In genomic region chr5:143245929-143246561, GRCh38 we compare ENCODE assay signal across 1 cellular context.
TF ChIP-seq lines count a peak whose summit lies in the region.

No MANE protein-coding gene starts in this region.

TF ChIP-seq in IMR-90, 13 proteins besides CTCF, POLR2A, EP300 and RAD21 (continued from another document):
- no peak for TF ChIP-seq MXI1 (IDR thresholded peaks at IDR 0.05; ENCODE audit: borderline replicate concordance, low read depth, low read length)
- no peak for TF ChIP-seq MAFK (IDR thresholded peaks at IDR 0.05; ENCODE audit: low read depth, low read length)
- no peak for TF ChIP-seq USF2 (IDR thresholded peaks at IDR 0.05; ENCODE audit: low read depth, low read length)
- TF ChIP-seq CHD1 (IDR thresholded peaks at IDR 0.05; ENCODE audit: low read depth, low read length) = 0 out of 2 replicates have a peak, but pooled peaks have one; percentile 63
- no peak; the same call in 1 of the 2 replicates for TF ChIP-seq NFE2L2 (IDR thresholded peaks at IDR 0.05; ENCODE audit: low read depth, low read length)
- TF ChIP-seq RCOR1 (IDR thresholded peaks at IDR 0.05; ENCODE audit: insufficient replicate concordance, low read length) = peak; percentile 78
- TF ChIP-seq MAZ (IDR thresholded peaks at IDR 0.05; ENCODE audit: borderline replicate concordance, low read depth, low read length) = peak; percentile 12; the same call in 1 of the 2 replicates
- TF ChIP-seq CEBPB (IDR thresholded peaks at IDR 0.05; ENCODE audit: low read depth, low read length) = peak; percentile 67
- TF ChIP-seq SMC3 (IDR thresholded peaks at IDR 0.05; ENCODE audit: low read depth, low read length) = no peak
- TF ChIP-seq RFX5 (IDR thresholded peaks at IDR 0.05; ENCODE audit: low read depth, low read length) = no peak
- peak; percentile 76; the same call in 1 of the 2 replicates for TF ChIP-seq BHLHE40 (IDR thresholded peaks at IDR 0.05; ENCODE audit: low read depth, low read length)
